8 cellular contexts compared by ENCODE assay signal in the genomic region with DNA sequence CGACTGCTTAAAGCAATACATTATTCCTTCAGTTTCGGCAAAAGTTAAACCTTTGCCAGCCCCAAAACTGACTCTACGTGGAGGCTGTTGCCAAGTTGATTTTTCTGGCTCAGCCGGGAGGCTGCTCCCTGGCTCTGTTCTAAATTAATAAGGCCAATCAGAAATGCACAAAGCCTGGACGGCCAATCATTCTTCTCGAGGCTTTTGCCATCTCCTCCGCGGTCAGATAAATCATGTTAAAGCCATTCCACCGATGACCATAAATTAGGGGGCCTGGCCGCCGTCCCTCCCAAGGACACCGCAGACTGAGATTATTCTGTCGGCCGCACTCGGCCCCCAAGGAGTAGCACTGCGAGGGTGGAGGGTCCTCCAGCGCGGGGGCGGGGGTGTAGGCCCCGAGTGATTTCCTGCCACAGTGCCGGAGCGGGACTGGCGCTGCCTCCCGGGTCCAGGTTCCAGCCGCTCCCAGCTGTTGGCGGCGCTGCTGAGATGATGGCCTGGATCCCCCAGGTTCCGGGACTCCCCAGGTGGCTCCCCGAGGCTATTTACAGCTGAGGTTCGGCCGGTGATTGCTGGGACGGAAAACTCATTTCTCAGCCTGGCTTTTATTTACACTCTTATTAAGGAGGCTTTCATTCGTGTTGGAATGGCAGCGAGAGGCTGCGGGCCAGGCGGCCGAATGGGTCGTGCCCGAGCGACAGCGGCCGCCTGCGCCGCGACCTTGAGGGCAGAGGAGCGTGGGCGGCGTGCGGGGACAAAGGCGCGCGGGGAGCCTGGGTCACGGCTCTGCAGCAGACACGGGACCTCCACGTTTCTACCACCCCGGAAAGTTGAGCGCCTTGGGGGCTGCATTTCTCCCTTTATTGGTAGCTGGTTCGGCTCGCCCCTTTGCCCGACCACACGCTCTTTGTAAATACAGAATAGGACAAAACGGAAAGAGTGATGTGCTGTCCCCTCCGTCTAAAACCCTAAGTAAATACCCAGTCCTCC.
A peak's percentile ranks its signal among the peaks of the same experiment; 100 is the strongest.
DNase-seq lines count a peak whose midpoint lies in the region; ATAC-seq and TF ChIP-seq lines count a peak whose summit lies in the region.

No MANE protein-coding gene starts in this region.

- H3K36me3 Mint-ChIP-seq in activated naive CD8-positive, alpha-beta T cell, result peaks cover 4% of the 10 kb centered on the region
- peaks cover 10% of the 10 kb centered on the region for H3K36me3 Mint-ChIP-seq in natural killer cell treated with Interleukin-12 subunit alpha and Interleukin-12 subunit beta and Interleukin-15 and Interleukin-18, amount 100 ng/mL, for 72 hours

- H3K27me3 Mint-ChIP-seq in activated naive CD8-positive, alpha-beta T cell, result peaks cover 38% of the 10 kb centered on the region
- H3K27me3 Mint-ChIP-seq in natural killer cell treated with Interleukin-12 subunit alpha and Interleukin-12 subunit beta and Interleukin-15 and Interleukin-18, amount 100 ng/mL, for 72 hours, result peaks cover 39 to 69% of the 10 kb centered on the region in 2 donors

- no peaks in the 10 kb centered on the region for H3K9me3 ChIP-seq in aorta (ENCODE audit: control insufficient read depth, low read length)

- H3K4me1 Mint-ChIP-seq in activated naive CD8-positive, alpha-beta T cell (ENCODE audit: low read depth), result peaks cover 10% of the 10 kb centered on the region
- H3K4me1 Mint-ChIP-seq in natural killer cell treated with Interleukin-12 subunit alpha and Interleukin-12 subunit beta and Interleukin-15 and Interleukin-18, amount 100 ng/mL, for 72 hours (ENCODE audit: low read depth in 2 of 2), result peaks cover 12% of the 10 kb centered on the region in 2 donors

- H3K4me3 ChIP-seq in GM12864 (ENCODE audit: low read depth, low read length) (peak overlapping the region; percentile 59), aorta (ENCODE audit: low read length in 2 of 2) (peak overlapping the region; percentile 58 to 68)

- H3K27ac ChIP-seq in aorta (ENCODE audit: low read depth in 1 of 2, low read length in 2 of 2), result peak overlapping the region in 1 of 2 donors; percentile 72

- 1% methylated on average over 62 to 63 of the region's 63 CpGs for WGBS in aorta, 2 donors

- H3K4me1 ChIP-seq in aorta (ENCODE audit: control insufficient read depth in 1 of 2, insufficient read depth in 2 of 2, low read length in 2 of 2), result no peaks in the 10 kb centered on the region

- H3K4me3 Mint-ChIP-seq in activated naive CD8-positive, alpha-beta T cell, result peak overlapping the region; percentile 80
- H3K4me3 Mint-ChIP-seq in natural killer cell treated with Interleukin-12 subunit alpha and Interleukin-12 subunit beta and Interleukin-15 and Interleukin-18, amount 100 ng/mL, for 72 hours, result peak overlapping the region; percentile 83

- peak; percentile 26 for TF ChIP-seq CTCF in GM12864 (IDR thresholded peaks at IDR 0.05; ENCODE audit: low read depth, low read length, missing control alignments)

- DNase-seq in GM12864 (ENCODE audit: low read depth) (no peak), NCI-H446 treated with DMSO at 0.1 percent for 48 hours (lab: John Stamatoyannopoulos, UW) (peak; percentile 72), germinal center (ENCODE audit: low spot score) (peak; percentile 38), aorta (peak; percentile 74 to 87), GF-D8 (lab: John Stamatoyannopoulos, UW) (no peak)
- peak; percentile 70 for DNase-seq in natural killer cell treated with Interleukin-12 subunit alpha and Interleukin-12 subunit beta and Interleukin-15 and Interleukin-18, amount 100 ng/mL, for 72 hours (ENCODE audit: low spot score)

- no peaks in the 10 kb centered on the region for H3K9me3 Mint-ChIP-seq in activated naive CD8-positive, alpha-beta T cell (ENCODE audit: low read depth)
- no peaks in the 10 kb centered on the region for H3K9me3 Mint-ChIP-seq in natural killer cell treated with Interleukin-12 subunit alpha and Interleukin-12 subunit beta and Interleukin-15 and Interleukin-18, amount 100 ng/mL, for 72 hours

- H3K27me3 ChIP-seq in aorta (ENCODE audit: control insufficient read depth in 1 of 2, insufficient read depth in 2 of 2, low read length in 1 of 2), result no peaks in the 10 kb centered on the region

- H3K36me3 ChIP-seq in aorta (ENCODE audit: control insufficient read depth in 1 of 2, insufficient read depth in 2 of 2, low read length in 1 of 2), result no peaks in the 10 kb centered on the region

- ATAC-seq in HG02571 (IDR thresholded peaks at IDR 0.05; ENCODE audit: unreplicated experiment) (peak; percentile 71), aorta (ENCODE audit: low FRiP score) (peak; percentile 88)
- peak; percentile 66 to 82 for ATAC-seq in natural killer cell treated with Interleukin-12 subunit alpha and Interleukin-12 subunit beta and Interleukin-15 and Interleukin-18, amount 100 ng/mL, for 72 hours

- no peak overlapping the region for H3K27ac Mint-ChIP-seq in activated naive CD8-positive, alpha-beta T cell
- H3K27ac Mint-ChIP-seq in natural killer cell treated with Interleukin-12 subunit alpha and Interleukin-12 subunit beta and Interleukin-15 and Interleukin-18, amount 100 ng/mL, for 72 hours, result no peak overlapping the region

- intact Hi-C loops in aorta (cut with DNase I), result no loop called here

Comparison
In these comparisons a context has a peak if more than half of its experiments do, and no peak if none do; other contexts are left out.
1. DNase-seq: peak in NCI-H446 treated with DMSO at 0.1 percent for 48 hours (single experiment), germinal center (single experiment), natural killer cell treated with Interleukin-12 subunit alpha and Interleukin-12 subunit beta and Interleukin-15 and Interleukin-18, amount 100 ng/mL, for 72 hours (single experiment) and aorta (2 of 2); none in GM12864 (single experiment) and GF-D8 (single experiment).
2. Peak in every context shown above with its lines, with median percentiles within 50 percentile points of each other: ATAC-seq.